In genomic region chr19:42397315-42398166, GRCh38 we compare ENCODE assay signal across 1 cellular context.
TF ChIP-seq lines count a peak whose summit lies in the region.

No MANE protein-coding gene starts in this region.

TF ChIP-seq in SK-N-SH treated with all-trans-retinoic acid at 6 μM for 48 hours, 23 proteins besides CTCF, POLR2A, EP300 and RAD21 (continued from another document):
- TF ChIP-seq TSHZ2 (CRISPR knock-in tag; IDR thresholded peaks at IDR 0.05) (no peak), CSRNP3 (CRISPR knock-in tag; IDR thresholded peaks at IDR 0.05) (no peak), ISL1 (CRISPR knock-in tag; IDR thresholded peaks at IDR 0.05) (no peak), ZNF70 (CRISPR knock-in tag; IDR thresholded peaks at IDR 0.05) (no peak), ZNF8 (CRISPR knock-in tag; IDR thresholded peaks at IDR 0.05) (no peak)
- TF ChIP-seq, protein P1, sequence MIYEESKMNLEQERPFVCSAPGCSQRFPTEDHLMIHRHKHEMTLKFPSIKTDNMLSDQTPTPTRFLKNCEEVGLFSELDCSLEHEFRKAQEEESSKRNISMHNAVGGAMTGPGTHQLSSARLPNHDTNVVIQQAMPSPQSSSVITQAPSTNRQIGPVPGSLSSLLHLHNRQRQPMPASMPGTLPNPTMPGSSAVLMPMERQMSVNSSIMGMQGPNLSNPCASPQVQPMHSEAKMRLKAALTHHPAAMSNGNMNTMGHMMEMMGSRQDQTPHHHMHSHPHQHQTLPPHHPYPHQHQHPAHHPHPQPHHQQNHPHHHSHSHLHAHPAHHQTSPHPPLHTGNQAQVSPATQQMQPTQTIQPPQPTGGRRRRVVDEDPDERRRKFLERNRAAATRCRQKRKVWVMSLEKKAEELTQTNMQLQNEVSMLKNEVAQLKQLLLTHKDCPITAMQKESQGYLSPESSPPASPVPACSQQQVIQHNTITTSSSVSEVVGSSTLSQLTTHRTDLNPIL (CRISPR knock-in tag; IDR thresholded peaks at IDR 0.05; ENCODE audit: low read depth): no peak
